Comparison of ENCODE assay signal across 8 cellular contexts in the genomic region with DNA sequence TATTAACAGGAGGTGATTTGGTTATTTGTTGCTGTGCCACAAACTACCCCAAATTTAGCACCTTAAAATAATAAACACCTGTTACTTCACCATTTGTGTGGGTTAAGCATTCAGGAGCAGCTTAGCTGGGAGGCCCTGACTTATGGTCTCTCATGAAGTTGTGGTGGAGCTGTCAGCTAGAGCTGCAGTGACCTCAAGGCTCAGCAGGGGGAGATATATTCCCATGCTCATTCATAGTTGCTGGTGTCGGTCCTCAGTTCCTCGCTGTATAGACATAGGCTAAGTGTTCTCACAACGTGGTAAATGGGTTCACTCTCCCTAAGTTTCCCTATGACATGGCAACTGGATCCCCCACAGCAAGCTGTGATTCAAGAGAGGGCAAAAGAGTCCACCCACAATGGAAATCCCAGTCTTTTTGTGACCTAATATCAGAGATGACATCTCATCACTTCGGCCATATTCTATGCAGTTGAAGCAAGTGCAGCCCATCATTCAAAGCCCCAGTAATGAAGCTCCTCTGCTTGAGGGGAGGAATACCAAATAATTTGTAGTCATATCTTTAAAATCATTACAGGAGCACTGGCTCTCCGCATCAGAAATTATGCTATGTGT.
DNase-seq lines count a peak whose midpoint lies in the region; ATAC-seq lines count a peak whose summit lies in the region.

No MANE protein-coding gene starts in this region.

- ATAC-seq in HG02678 (IDR thresholded peaks at IDR 0.05; ENCODE audit: unreplicated experiment), result peak; percentile 52

- H3K36me3 ChIP-seq in adipocyte (ENCODE audit: control insufficient read depth, insufficient read depth, low read length, severe bottlenecking), result no peaks in the 10 kb centered on the region

- H3K4me3 ChIP-seq in adipocyte (ENCODE audit: low read length), result no peak overlapping the region

- H3K9ac ChIP-seq in adipocyte (ENCODE audit: low read length), result no peak overlapping the region

- no peaks in the 10 kb centered on the region for H3K9me3 ChIP-seq in adipocyte (ENCODE audit: control insufficient read depth, low read length)

- H3K27me3 ChIP-seq in adipocyte (replicated peaks; ENCODE audit: control insufficient read depth, insufficient read depth, low read length), result no peaks in the 10 kb centered on the region

- H3K4me1 ChIP-seq in adipocyte (ENCODE audit: control insufficient read depth, insufficient read depth, low read length), result no peaks in the 10 kb centered on the region

- DNase-seq in activated effector memory CD4-positive, alpha-beta T cell treated with anti-CD3 and anti-CD28 coated beads, Interleukin-2, amount 50 U/mL, for 16 hours, result peak; percentile 62
- no peak for DNase-seq in activated effector memory CD4-positive, alpha-beta T cell treated with Interleukin-2 at 50 U/mL for 16 hours
- DNase-seq in NCI-H526 (lab: John Stamatoyannopoulos, UW), result peak; percentile 49 to 87
- peak; percentile 64 for DNase-seq in adipocyte (ENCODE audit: low read depth)
- DNase-seq in inferior parietal cortex (ENCODE audit: extremely low spot score), result peak; percentile 15
- DNase-seq in stimulated activated CD8-positive, alpha-beta memory T cell treated with anti-CD3 and anti-CD28 coated beads, Interleukin-15, amount 100 ng/mL, for 1 hour (ENCODE audit: low read depth), result peak; percentile 1
- DNase-seq in NCI-H2171 treated with DMSO at 0.1 percent for 48 hours (lab: John Stamatoyannopoulos, UW), result no peak

Comparison
In these comparisons a context has a peak if more than half of its experiments do, and no peak if none do; other contexts are left out.
1. DNase-seq: peak in activated effector memory CD4-positive, alpha-beta T cell treated with anti-CD3 and anti-CD28 coated beads, Interleukin-2, amount 50 U/mL, for 16 hours (single experiment), NCI-H526 (2 of 2), adipocyte (single experiment), inferior parietal cortex (single experiment) and stimulated activated CD8-positive, alpha-beta memory T cell treated with anti-CD3 and anti-CD28 coated beads, Interleukin-15, amount 100 ng/mL, for 1 hour (single experiment); none in activated effector memory CD4-positive, alpha-beta T cell treated with Interleukin-2 at 50 U/mL for 16 hours (single experiment) and NCI-H2171 treated with DMSO at 0.1 percent for 48 hours (single experiment).